Comparison of ENCODE assay signal across 1 cellular context in genomic region chr12:9065607-9065856, GRCh38.
TF ChIP-seq lines count a peak whose summit lies in the region.

No MANE protein-coding gene starts in this region.

TF ChIP-seq in endothelial cell of umbilical vein, 7 proteins besides CTCF, POLR2A, EP300 and RAD21:
- TF ChIP-seq EZH2 (IDR thresholded peaks at IDR 0.05; ENCODE audit: borderline replicate concordance, low read depth, low read length, severe bottlenecking) (no peak), MYC (IDR thresholded peaks at IDR 0.05; ENCODE audit: low read depth, low read length) (no peak), POLR2AphosphoS5 (IDR thresholded peaks at IDR 0.05; ENCODE audit: insufficient read depth, low read depth, low read length) (no peak), FOS (IDR thresholded peaks at IDR 0.05; ENCODE audit: borderline replicate concordance, insufficient read depth, low read length) (no peak), MAX (IDR thresholded peaks at IDR 0.05; ENCODE audit: insufficient read depth, insufficient read length) (no peak), JUN (IDR thresholded peaks at IDR 0.05; ENCODE audit: borderline replicate concordance, insufficient read depth, insufficient read length, low read depth) (no peak)
